Comparison of ENCODE assay signal across 24 cellular contexts in the genomic region with DNA sequence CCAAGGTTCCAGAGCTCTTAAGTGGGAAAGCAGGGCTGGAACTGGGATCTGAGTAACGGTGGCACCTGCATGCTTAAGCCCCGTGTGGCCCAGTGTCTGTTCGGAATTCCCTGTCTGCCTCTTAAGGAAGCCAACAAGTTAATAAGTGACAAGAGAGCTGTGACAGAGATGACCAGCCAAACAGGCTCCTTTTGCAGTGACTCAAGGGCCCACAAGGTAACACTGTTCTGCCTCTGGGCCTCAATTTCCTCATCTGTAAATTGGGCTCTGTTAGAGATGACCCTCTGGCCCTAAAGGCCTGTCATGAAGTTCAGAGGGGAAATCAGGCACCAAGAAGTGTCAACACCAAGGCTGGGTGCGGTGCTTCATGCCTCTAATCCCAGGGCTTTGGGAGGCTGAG. TPM values are rescaled to one million over a fixed set of nuclear protein-coding genes. Genes with fewer than 3 reads are reported as not detected.
"Had no signal": no experiment of that assay in that cellular context is flagged by ENCODE, and none has a peak within 500 bp of the region (broad histone marks: within the 10 kb centered on the region; RNA-seq: fewer than 3 reads in every experiment).

No MANE protein-coding gene starts in this region.

- H3K36me3 ChIP-seq: esophagus squamous epithelium, gastroesophageal sphincter, neutrophil, right atrium auricular region, thoracic aorta had no signal

- DNase-seq: effector memory CD8-positive, alpha-beta T cell; esophagus squamous epithelium; foreskin fibroblast; naive thymus-derived CD8-positive, alpha-beta T cell; small intestine; stimulated activated CD4-positive, alpha-beta T cell treated with anti-CD3 and anti-CD28 coated beads, Interleukin-12 subunit alpha, Interleukin-12 subunit beta, amount 100 ng/mL, for 4 hours; stimulated activated naive CD4-positive, alpha-beta T cell; stomach; transverse colon had no signal

- FAIRE-seq: colon, small intestine had no signal

- H3K27me3 ChIP-seq: hepatocyte, neutrophil, right atrium auricular region, transverse colon had no signal

- H3K9me3 ChIP-seq: esophagus squamous epithelium, gastroesophageal sphincter, neutrophil, right atrium auricular region, stomach, thoracic aorta, transverse colon had no signal

- ATAC-seq: effector memory CD8-positive, alpha-beta T cell; gastroesophageal sphincter; naive thymus-derived CD8-positive, alpha-beta T cell had no signal

- H3K27ac ChIP-seq: esophagus squamous epithelium, gastroesophageal sphincter, hepatocyte, neutrophil, right atrium auricular region, stomach, thoracic aorta, transverse colon had no signal

- H3K4me3 ChIP-seq: esophagus squamous epithelium, gastroesophageal sphincter, hepatocyte, right atrium auricular region, stomach, thoracic aorta, transverse colon had no signal

- H3K4me1 ChIP-seq: esophagus squamous epithelium, gastroesophageal sphincter, stomach, transverse colon had no signal

RNA-seq across cellular contexts. Expression of gene USH1C, which starts 18.6 kb away (rescaled TPM):
- total RNA-seq: esophagus squamous epithelium; lung microvascular endothelial cell; mononuclear cell; naive thymus-derived CD8-positive, alpha-beta T cell; osteocyte; pulmonary artery endothelial cell; right atrium auricular region had no signal
- polyA plus RNA-seq: naive thymus-derived CD8-positive, alpha-beta T cell had no signal

RNA-seq across cellular contexts. Expression of gene OTOG, which starts 21.5 kb away (rescaled TPM):
- total RNA-seq: epithelial cell of proximal tubule; esophagus squamous epithelium; gastroesophageal sphincter; kidney epithelial cell; liver; lung microvascular endothelial cell; mesenteric fat pad; mononuclear cell; naive thymus-derived CD8-positive, alpha-beta T cell; osteocyte; pulmonary artery endothelial cell; right atrium auricular region; stomach; thoracic aorta; transverse colon had no signal
- polyA plus RNA-seq: liver; naive thymus-derived CD8-positive, alpha-beta T cell; neural cell; stomach had no signal

RNA-seq across cellular contexts. Expression of gene ABCC8, which starts 48.9 kb away (rescaled TPM):
- total RNA-seq: epithelial cell of proximal tubule; kidney epithelial cell; lung microvascular endothelial cell; naive thymus-derived CD8-positive, alpha-beta T cell; osteocyte; pulmonary artery endothelial cell had no signal
- polyA plus RNA-seq: hepatocyte; naive thymus-derived CD8-positive, alpha-beta T cell had no signal
